ENCODE assay signal across 1 cellular context in the genomic region with DNA sequence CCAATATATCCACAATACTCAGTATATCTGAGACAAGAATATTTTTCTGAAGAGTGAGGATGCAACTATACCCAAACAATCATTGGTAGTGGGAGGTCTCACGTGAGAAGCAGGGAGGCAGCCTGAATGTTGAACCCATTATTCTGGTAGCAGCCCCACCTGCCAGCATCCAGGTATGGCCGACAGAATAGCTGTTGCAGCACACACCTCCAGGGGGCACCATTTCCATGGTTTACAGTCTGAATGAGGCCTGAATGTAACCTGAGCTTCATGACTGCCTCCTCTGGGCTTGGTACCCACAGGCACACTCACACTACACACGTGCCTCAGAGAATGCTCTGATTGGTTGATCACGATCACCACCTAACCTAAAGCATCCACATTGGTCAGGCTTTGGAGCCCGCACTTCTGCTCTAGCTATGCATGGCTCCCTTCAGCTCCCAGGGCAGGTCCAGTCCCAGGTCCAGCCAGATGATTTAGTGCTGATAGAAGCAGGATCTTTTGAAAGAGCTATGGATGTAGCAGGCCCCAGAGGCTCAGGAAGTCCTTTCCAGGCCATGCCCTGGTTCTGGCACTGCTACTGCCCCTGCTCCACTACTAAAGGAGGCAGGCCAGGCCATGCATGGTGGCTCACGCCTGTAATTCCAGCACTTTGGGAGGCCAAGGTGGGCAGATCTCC.
TF ChIP-seq lines count a peak whose summit lies in the region.

No MANE protein-coding gene starts in this region.

TF ChIP-seq in K562, 482 proteins besides CTCF, POLR2A, EP300 and RAD21 (continued from another document and continues in another):
- TF ChIP-seq, protein P1, sequence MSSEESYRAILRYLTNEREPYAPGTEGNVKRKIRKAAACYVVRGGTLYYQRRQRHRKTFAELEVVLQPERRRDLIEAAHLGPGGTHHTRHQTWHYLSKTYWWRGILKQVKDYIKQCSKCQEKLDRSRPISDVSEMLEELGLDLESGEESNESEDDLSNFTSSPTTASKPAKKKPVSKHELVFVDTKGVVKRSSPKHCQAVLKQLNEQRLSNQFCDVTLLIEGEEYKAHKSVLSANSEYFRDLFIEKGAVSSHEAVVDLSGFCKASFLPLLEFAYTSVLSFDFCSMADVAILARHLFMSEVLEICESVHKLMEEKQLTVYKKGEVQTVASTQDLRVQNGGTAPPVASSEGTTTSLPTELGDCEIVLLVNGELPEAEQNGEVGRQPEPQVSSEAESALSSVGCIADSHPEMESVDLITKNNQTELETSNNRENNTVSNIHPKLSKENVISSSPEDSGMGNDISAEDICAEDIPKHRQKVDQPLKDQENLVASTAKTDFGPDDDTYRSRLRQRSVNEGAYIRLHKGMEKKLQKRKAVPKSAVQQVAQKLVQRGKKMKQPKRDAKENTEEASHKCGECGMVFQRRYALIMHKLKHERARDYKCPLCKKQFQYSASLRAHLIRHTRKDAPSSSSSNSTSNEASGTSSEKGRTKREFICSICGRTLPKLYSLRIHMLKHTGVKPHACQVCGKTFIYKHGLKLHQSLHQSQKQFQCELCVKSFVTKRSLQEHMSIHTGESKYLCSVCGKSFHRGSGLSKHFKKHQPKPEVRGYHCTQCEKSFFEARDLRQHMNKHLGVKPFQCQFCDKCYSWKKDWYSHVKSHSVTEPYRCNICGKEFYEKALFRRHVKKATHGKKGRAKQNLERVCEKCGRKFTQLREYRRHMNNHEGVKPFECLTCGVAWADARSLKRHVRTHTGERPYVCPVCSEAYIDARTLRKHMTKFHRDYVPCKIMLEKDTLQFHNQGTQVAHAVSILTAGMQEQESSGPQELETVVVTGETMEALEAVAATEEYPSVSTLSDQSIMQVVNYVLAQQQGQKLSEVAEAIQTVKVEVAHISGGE (CRISPR knock-in tag; IDR thresholded peaks at IDR 0.05), result no peak
- no peak for TF ChIP-seq ZMIZ1 (IDR thresholded peaks at IDR 0.05; ENCODE audit: low read depth in 2 of 2, low read length in 2 of 2)
- peak; percentile 66 for TF ChIP-seq NFYB (IDR thresholded peaks at IDR 0.05; ENCODE audit: extremely low read depth, insufficient read length)
- TF ChIP-seq CHD1 (IDR thresholded peaks at IDR 0.05; ENCODE audit: low read length), result no peak
- TF ChIP-seq, protein P2, sequence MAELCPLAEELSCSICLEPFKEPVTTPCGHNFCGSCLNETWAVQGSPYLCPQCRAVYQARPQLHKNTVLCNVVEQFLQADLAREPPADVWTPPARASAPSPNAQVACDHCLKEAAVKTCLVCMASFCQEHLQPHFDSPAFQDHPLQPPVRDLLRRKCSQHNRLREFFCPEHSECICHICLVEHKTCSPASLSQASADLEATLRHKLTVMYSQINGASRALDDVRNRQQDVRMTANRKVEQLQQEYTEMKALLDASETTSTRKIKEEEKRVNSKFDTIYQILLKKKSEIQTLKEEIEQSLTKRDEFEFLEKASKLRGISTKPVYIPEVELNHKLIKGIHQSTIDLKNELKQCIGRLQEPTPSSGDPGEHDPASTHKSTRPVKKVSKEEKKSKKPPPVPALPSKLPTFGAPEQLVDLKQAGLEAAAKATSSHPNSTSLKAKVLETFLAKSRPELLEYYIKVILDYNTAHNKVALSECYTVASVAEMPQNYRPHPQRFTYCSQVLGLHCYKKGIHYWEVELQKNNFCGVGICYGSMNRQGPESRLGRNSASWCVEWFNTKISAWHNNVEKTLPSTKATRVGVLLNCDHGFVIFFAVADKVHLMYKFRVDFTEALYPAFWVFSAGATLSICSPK (IDR thresholded peaks at IDR 0.05; ENCODE audit: borderline replicate concordance), result no peak
- TF ChIP-seq ZNF175 (CRISPR knock-in tag; IDR thresholded peaks at IDR 0.05; ENCODE audit: low read depth), result no peak
- TF ChIP-seq RBM15 (IDR thresholded peaks at IDR 0.05; ENCODE audit: insufficient read depth, low read length), result no peak
- TF ChIP-seq PHF21A (IDR thresholded peaks at IDR 0.05; ENCODE audit: borderline replicate concordance, low read depth), result no peak
- TF ChIP-seq ZNF512 (tag; IDR thresholded peaks at IDR 0.05), result no peak
- no peak for TF ChIP-seq COPS2 (conservative IDR thresholded peaks at IDR 0.05)
- no peak for TF ChIP-seq GTF2E2 (tag; IDR thresholded peaks at IDR 0.05)
- TF ChIP-seq MXI1 (IDR thresholded peaks at IDR 0.05; ENCODE audit: low read depth, low read length), result no peak
- no peak for TF ChIP-seq EHMT2 (IDR thresholded peaks at IDR 0.05)
- TF ChIP-seq PRMT5 (CRISPR knock-in tag; IDR thresholded peaks at IDR 0.05), result no peak
- peak in 1 of 2 experiments; percentile 80; a peak in 3 of 4 replicates for TF ChIP-seq MNT (conservative IDR thresholded peaks at IDR 0.05)
- no peak for TF ChIP-seq ERF (CRISPR knock-in tag; IDR thresholded peaks at IDR 0.05)
- no peak for TF ChIP-seq HIVEP1 (CRISPR knock-in tag; IDR thresholded peaks at IDR 0.05)
- no peak for TF ChIP-seq ATF3 (IDR thresholded peaks at IDR 0.05)
- no peak for TF ChIP-seq ATF3 (CRISPR knock-in tag; conservative IDR thresholded peaks at IDR 0.05)
- no peak for TF ChIP-seq BCOR (IDR thresholded peaks at IDR 0.05)
- no peak for TF ChIP-seq FOSL1 (tag; conservative IDR thresholded peaks at IDR 0.05)
- TF ChIP-seq SREBF1 (IDR thresholded peaks at IDR 0.05; ENCODE audit: borderline replicate concordance, low read depth, low read length), result no peak
- TF ChIP-seq DNMT1 (IDR thresholded peaks at IDR 0.05), result no peak
- no peak for TF ChIP-seq SIN3A (IDR thresholded peaks at IDR 0.05; ENCODE audit: borderline replicate concordance in 2 of 2, control insufficient read depth in 1 of 2, low read depth in 2 of 2, low read length in 2 of 2)
- TF ChIP-seq HNRNPUL1 (IDR thresholded peaks at IDR 0.05; ENCODE audit: low read length), result no peak
- TF ChIP-seq ZNF444 (CRISPR knock-in tag; IDR thresholded peaks at IDR 0.05), result no peak
- no peak for TF ChIP-seq SMARCB1 (IDR thresholded peaks at IDR 0.05; ENCODE audit: insufficient read length, low read depth)
- TF ChIP-seq NCOA6 (IDR thresholded peaks at IDR 0.05), result no peak
- TF ChIP-seq, protein P3, sequence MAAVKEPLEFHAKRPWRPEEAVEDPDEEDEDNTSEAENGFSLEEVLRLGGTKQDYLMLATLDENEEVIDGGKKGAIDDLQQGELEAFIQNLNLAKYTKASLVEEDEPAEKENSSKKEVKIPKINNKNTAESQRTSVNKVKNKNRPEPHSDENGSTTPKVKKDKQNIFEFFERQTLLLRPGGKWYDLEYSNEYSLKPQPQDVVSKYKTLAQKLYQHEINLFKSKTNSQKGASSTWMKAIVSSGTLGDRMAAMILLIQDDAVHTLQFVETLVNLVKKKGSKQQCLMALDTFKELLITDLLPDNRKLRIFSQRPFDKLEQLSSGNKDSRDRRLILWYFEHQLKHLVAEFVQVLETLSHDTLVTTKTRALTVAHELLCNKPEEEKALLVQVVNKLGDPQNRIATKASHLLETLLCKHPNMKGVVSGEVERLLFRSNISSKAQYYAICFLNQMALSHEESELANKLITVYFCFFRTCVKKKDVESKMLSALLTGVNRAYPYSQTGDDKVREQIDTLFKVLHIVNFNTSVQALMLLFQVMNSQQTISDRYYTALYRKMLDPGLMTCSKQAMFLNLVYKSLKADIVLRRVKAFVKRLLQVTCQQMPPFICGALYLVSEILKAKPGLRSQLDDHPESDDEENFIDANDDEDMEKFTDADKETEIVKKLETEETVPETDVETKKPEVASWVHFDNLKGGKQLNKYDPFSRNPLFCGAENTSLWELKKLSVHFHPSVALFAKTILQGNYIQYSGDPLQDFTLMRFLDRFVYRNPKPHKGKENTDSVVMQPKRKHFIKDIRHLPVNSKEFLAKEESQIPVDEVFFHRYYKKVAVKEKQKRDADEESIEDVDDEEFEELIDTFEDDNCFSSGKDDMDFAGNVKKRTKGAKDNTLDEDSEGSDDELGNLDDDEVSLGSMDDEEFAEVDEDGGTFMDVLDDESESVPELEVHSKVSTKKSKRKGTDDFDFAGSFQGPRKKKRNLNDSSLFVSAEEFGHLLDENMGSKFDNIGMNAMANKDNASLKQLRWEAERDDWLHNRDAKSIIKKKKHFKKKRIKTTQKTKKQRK (IDR thresholded peaks at IDR 0.05; ENCODE audit: borderline replicate concordance, low read depth, low read length), result no peak
- no peak for TF ChIP-seq GTF2B (IDR thresholded peaks at IDR 0.05; ENCODE audit: extremely low read depth, insufficient read length)
- TF ChIP-seq, protein P4, sequence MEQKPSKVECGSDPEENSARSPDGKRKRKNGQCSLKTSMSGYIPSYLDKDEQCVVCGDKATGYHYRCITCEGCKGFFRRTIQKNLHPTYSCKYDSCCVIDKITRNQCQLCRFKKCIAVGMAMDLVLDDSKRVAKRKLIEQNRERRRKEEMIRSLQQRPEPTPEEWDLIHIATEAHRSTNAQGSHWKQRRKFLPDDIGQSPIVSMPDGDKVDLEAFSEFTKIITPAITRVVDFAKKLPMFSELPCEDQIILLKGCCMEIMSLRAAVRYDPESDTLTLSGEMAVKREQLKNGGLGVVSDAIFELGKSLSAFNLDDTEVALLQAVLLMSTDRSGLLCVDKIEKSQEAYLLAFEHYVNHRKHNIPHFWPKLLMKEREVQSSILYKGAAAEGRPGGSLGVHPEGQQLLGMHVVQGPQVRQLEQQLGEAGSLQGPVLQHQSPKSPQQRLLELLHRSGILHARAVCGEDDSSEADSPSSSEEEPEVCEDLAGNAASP (IDR thresholded peaks at IDR 0.05), result no peak
- TF ChIP-seq HNRNPLL (IDR thresholded peaks at IDR 0.05; ENCODE audit: low read depth, low read length, poor library complexity, severe bottlenecking), result no peak
- TF ChIP-seq ZNF764 (CRISPR knock-in tag; IDR thresholded peaks at IDR 0.05; ENCODE audit: low read depth), result no peak
